In the genomic region with DNA sequence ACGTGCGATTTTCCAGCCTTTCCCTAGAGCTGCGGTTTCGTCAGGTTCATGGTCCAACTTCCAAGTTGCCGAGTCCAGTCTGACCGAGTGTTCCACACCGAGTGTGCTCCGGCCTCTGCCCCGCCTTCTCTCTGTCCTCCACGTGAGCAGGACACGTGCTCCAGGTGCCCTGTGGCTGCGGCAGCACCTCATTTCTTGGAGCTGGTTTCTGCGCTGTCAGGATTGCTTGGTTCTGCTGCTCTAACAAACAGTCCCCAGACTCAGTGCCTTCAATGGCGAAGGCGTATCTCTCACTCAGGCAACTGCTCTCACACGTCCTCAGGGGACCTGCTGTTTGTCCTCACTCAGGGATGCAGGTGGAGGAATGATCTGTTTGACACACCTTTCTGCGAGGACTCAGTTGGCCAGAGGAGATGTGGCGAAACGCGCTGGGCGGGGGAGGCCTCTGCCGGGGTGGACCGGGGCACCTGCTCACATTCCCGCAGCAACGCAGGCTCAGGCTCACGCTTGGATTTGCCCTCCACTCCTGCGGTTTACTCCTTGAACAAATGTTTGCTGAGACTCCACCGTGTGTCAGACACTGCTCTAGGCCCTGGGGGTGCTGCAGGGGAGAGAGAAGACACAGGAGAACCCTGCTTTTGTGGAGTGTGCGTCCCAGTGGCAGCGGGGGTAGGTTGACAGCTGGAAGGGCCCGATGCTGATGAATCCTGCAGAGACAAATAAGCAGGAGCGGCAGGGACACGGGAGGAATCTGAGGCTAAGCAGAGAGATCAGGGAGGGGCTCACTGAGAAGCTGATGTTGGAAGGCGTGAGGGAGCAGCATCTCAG, we compare ENCODE assay signal across 1 cellular context.
A peak's percentile ranks its signal among the peaks of the same experiment; 100 is the strongest.
TF ChIP-seq lines count a peak whose summit lies in the region.

No MANE protein-coding gene starts in this region.

TF ChIP-seq in HepG2, 621 proteins besides CTCF, POLR2A, EP300 and RAD21 (continued from another document and continues in another):
- TF ChIP-seq, protein P1, sequence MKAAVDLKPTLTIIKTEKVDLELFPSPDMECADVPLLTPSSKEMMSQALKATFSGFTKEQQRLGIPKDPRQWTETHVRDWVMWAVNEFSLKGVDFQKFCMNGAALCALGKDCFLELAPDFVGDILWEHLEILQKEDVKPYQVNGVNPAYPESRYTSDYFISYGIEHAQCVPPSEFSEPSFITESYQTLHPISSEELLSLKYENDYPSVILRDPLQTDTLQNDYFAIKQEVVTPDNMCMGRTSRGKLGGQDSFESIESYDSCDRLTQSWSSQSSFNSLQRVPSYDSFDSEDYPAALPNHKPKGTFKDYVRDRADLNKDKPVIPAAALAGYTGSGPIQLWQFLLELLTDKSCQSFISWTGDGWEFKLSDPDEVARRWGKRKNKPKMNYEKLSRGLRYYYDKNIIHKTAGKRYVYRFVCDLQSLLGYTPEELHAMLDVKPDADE (CRISPR knock-in tag; IDR thresholded peaks at IDR 0.05), result 0 out of 2 replicates have a peak, but pooled peaks have one; percentile 70
- TF ChIP-seq JUND (CRISPR knock-in tag; IDR thresholded peaks at IDR 0.05) (no peak), ZNF33A (CRISPR knock-in tag; IDR thresholded peaks at IDR 0.05; ENCODE audit: borderline replicate concordance) (no peak), NFE2L1 (CRISPR knock-in tag; IDR thresholded peaks at IDR 0.05; ENCODE audit: borderline replicate concordance) (0 out of 2 replicates have a peak, but pooled peaks have one; percentile 80), JUNB (CRISPR knock-in tag; IDR thresholded peaks at IDR 0.05; ENCODE audit: borderline replicate concordance) (peak; percentile 55; the same call in 1 of the 2 replicates), SATB2 (CRISPR knock-in tag; IDR thresholded peaks at IDR 0.05) (no peak), ETV5 (CRISPR knock-in tag; IDR thresholded peaks at IDR 0.05; ENCODE audit: borderline replicate concordance) (peak; percentile 37; the same call in 1 of the 2 replicates), HIVEP1 (CRISPR knock-in tag; IDR thresholded peaks at IDR 0.05) (peak; percentile 86; the same call in 1 of the 2 replicates), ARNTL (CRISPR knock-in tag; IDR thresholded peaks at IDR 0.05) (peak; percentile 100), IRX3 (CRISPR knock-in tag; IDR thresholded peaks at IDR 0.05; ENCODE audit: borderline replicate concordance, low read depth) (peak; percentile 91), ZNF12 (CRISPR knock-in tag; IDR thresholded peaks at IDR 0.05) (peak; percentile 100), ZNF780A (CRISPR knock-in tag; IDR thresholded peaks at IDR 0.05) (no peak), MIXL1 (CRISPR knock-in tag; IDR thresholded peaks at IDR 0.05) (peak; percentile 77; the same call in 1 of the 2 replicates), HNRNPH1 (optimal IDR thresholded peaks at IDR 0.05; ENCODE audit: low read depth, low read length) (no peak), ARID2 (CRISPR knock-in tag; IDR thresholded peaks at IDR 0.05; ENCODE audit: borderline replicate concordance) (peak; percentile 63; the same call in 1 of the 2 replicates), NFYB (CRISPR knock-in tag; IDR thresholded peaks at IDR 0.05) (peak; percentile 41), ZEB1 (IDR thresholded peaks at IDR 0.05; ENCODE audit: insufficient replicate concordance, low read depth) (peak; percentile 34), TMF1 (CRISPR knock-in tag; IDR thresholded peaks at IDR 0.05; ENCODE audit: low read depth) (peak; percentile 98), HOXA9 (CRISPR knock-in tag; IDR thresholded peaks at IDR 0.05; ENCODE audit: borderline replicate concordance) (0 out of 2 replicates have a peak, but pooled peaks have one; percentile 29), MEIS2 (CRISPR knock-in tag; IDR thresholded peaks at IDR 0.05) (peak; percentile 67; the same call in 1 of the 2 replicates), SPEN (CRISPR knock-in tag; IDR thresholded peaks at IDR 0.05; ENCODE audit: low read depth) (peak; percentile 59; the same call in 1 of the 2 replicates), JUN (CRISPR knock-in tag; IDR thresholded peaks at IDR 0.05) (0 out of 2 replicates have a peak, but pooled peaks have one; percentile 39), SP140L (CRISPR knock-in tag; IDR thresholded peaks at IDR 0.05; ENCODE audit: borderline replicate concordance) (no peak), ZNF790 (CRISPR knock-in tag; IDR thresholded peaks at IDR 0.05; ENCODE audit: borderline replicate concordance) (peak; percentile 54; the same call in 1 of the 2 replicates), TAF1 (CRISPR knock-in tag; IDR thresholded peaks at IDR 0.05) (no peak), ZNF563 (CRISPR knock-in tag; IDR thresholded peaks at IDR 0.05) (peak; percentile 93; the same call in 1 of the 2 replicates), ZBTB3 (CRISPR knock-in tag; IDR thresholded peaks at IDR 0.05; ENCODE audit: borderline replicate concordance, low read depth) (0 out of 2 replicates have a peak, but pooled peaks have one; percentile 65), ZNF614 (CRISPR knock-in tag; IDR thresholded peaks at IDR 0.05; ENCODE audit: borderline replicate concordance) (no peak), WIZ (CRISPR knock-in tag; IDR thresholded peaks at IDR 0.05) (no peak), GFI1 (CRISPR knock-in tag; IDR thresholded peaks at IDR 0.05; ENCODE audit: borderline replicate concordance) (peak; percentile 40; the same call in 1 of the 2 replicates), KDM2A (CRISPR knock-in tag; IDR thresholded peaks at IDR 0.05; ENCODE audit: borderline replicate concordance, low read depth) (peak; percentile 35; the same call in 1 of the 2 replicates), ZNF607 (CRISPR knock-in tag; IDR thresholded peaks at IDR 0.05; ENCODE audit: borderline replicate concordance) (peak; percentile 98), ZNF354B (CRISPR knock-in tag; IDR thresholded peaks at IDR 0.05) (peak; percentile 96; the same call in 1 of the 2 replicates)
- TF ChIP-seq, protein P2, sequence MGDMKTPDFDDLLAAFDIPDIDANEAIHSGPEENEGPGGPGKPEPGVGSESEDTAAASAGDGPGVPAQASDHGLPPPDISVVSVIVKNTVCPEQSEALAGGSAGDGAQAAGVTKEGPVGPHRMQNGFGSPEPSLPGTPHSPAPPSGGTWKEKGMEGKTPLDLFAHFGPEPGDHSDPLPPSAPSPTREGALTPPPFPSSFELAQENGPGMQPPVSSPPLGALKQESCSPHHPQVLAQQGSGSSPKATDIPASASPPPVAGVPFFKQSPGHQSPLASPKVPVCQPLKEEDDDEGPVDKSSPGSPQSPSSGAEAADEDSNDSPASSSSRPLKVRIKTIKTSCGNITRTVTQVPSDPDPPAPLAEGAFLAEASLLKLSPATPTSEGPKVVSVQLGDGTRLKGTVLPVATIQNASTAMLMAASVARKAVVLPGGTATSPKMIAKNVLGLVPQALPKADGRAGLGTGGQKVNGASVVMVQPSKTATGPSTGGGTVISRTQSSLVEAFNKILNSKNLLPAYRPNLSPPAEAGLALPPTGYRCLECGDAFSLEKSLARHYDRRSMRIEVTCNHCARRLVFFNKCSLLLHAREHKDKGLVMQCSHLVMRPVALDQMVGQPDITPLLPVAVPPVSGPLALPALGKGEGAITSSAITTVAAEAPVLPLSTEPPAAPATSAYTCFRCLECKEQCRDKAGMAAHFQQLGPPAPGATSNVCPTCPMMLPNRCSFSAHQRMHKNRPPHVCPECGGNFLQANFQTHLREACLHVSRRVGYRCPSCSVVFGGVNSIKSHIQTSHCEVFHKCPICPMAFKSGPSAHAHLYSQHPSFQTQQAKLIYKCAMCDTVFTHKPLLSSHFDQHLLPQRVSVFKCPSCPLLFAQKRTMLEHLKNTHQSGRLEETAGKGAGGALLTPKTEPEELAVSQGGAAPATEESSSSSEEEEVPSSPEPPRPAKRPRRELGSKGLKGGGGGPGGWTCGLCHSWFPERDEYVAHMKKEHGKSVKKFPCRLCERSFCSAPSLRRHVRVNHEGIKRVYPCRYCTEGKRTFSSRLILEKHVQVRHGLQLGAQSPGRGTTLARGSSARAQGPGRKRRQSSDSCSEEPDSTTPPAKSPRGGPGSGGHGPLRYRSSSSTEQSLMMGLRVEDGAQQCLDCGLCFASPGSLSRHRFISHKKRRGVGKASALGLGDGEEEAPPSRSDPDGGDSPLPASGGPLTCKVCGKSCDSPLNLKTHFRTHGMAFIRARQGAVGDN (CRISPR knock-in tag; IDR thresholded peaks at IDR 0.05), result peak; percentile 99
- TF ChIP-seq, protein P3, sequence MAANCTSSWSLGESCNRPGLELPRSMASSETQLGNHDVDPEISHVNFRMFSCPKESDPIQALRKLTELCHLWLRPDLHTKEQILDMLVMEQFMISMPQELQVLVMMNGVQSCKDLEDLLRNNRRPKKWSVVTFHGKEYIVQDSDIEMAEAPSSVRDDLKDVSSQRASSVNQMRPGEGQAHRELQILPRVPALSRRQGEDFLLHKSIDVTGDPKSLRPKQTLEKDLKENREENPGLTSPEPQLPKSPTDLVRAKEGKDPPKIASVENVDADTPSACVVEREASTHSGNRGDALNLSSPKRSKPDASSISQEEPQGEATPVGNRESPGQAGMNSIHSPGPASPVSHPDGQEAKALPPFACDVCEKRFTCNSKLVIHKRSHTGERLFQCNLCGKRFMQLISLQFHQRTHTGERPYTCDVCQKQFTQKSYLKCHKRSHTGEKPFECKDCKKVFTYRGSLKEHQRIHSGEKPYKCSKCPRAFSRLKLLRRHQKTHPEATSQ (CRISPR knock-in tag; IDR thresholded peaks at IDR 0.05; ENCODE audit: borderline replicate concordance), result peak; percentile 79; the same call in 1 of the 2 replicates
- TF ChIP-seq, protein P4, sequence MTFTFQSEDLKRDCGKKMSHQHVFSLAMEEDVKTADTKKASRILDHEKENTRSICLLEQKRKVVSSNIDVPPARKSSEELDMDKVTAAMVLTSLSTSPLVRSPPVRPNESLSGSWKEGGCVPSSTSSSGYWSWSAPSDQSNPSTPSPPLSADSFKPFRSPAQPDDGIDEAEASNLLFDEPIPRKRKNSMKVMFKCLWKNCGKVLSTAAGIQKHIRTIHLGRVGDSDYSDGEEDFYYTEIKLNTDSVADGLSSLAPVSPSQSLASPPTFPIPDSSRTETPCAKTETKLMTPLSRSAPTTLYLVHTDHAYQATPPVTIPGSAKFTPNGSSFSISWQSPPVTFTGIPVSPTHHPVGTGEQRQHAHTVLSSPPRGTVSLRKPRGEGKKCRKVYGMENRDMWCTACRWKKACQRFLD (CRISPR knock-in tag; IDR thresholded peaks at IDR 0.05; ENCODE audit: borderline replicate concordance), result peak; percentile 83; the same call in 1 of the 2 replicates
- TF ChIP-seq, protein P5, sequence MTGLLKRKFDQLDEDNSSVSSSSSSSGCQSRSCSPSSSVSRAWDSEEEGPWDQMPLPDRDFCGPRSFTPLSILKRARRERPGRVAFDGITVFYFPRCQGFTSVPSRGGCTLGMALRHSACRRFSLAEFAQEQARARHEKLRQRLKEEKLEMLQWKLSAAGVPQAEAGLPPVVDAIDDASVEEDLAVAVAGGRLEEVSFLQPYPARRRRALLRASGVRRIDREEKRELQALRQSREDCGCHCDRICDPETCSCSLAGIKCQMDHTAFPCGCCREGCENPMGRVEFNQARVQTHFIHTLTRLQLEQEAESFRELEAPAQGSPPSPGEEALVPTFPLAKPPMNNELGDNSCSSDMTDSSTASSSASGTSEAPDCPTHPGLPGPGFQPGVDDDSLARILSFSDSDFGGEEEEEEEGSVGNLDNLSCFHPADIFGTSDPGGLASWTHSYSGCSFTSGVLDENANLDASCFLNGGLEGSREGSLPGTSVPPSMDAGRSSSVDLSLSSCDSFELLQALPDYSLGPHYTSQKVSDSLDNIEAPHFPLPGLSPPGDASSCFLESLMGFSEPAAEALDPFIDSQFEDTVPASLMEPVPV (CRISPR knock-in tag; IDR thresholded peaks at IDR 0.05), result peak; percentile 99
- TF ChIP-seq, protein P6, sequence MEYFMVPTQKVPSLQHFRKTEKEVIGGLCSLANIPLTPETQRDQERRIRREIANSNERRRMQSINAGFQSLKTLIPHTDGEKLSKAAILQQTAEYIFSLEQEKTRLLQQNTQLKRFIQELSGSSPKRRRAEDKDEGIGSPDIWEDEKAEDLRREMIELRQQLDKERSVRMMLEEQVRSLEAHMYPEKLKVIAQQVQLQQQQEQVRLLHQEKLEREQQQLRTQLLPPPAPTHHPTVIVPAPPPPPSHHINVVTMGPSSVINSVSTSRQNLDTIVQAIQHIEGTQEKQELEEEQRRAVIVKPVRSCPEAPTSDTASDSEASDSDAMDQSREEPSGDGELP (IDR thresholded peaks at IDR 0.05; ENCODE audit: borderline replicate concordance, low read depth), result no peak
- TF ChIP-seq, protein P7, sequence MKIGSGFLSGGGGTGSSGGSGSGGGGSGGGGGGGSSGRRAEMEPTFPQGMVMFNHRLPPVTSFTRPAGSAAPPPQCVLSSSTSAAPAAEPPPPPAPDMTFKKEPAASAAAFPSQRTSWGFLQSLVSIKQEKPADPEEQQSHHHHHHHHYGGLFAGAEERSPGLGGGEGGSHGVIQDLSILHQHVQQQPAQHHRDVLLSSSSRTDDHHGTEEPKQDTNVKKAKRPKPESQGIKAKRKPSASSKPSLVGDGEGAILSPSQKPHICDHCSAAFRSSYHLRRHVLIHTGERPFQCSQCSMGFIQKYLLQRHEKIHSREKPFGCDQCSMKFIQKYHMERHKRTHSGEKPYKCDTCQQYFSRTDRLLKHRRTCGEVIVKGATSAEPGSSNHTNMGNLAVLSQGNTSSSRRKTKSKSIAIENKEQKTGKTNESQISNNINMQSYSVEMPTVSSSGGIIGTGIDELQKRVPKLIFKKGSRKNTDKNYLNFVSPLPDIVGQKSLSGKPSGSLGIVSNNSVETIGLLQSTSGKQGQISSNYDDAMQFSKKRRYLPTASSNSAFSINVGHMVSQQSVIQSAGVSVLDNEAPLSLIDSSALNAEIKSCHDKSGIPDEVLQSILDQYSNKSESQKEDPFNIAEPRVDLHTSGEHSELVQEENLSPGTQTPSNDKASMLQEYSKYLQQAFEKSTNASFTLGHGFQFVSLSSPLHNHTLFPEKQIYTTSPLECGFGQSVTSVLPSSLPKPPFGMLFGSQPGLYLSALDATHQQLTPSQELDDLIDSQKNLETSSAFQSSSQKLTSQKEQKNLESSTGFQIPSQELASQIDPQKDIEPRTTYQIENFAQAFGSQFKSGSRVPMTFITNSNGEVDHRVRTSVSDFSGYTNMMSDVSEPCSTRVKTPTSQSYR (CRISPR knock-in tag; IDR thresholded peaks at IDR 0.05; ENCODE audit: borderline replicate concordance), result peak; percentile 30; the same call in 1 of the 2 replicates
- TF ChIP-seq, protein P8, sequence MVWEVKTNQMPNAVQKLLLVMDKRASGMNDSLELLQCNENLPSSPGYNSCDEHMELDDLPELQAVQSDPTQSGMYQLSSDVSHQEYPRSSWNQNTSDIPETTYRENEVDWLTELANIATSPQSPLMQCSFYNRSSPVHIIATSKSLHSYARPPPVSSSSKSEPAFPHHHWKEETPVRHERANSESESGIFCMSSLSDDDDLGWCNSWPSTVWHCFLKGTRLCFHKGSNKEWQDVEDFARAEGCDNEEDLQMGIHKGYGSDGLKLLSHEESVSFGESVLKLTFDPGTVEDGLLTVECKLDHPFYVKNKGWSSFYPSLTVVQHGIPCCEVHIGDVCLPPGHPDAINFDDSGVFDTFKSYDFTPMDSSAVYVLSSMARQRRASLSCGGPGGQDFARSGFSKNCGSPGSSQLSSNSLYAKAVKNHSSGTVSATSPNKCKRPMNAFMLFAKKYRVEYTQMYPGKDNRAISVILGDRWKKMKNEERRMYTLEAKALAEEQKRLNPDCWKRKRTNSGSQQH (CRISPR knock-in tag; IDR thresholded peaks at IDR 0.05; ENCODE audit: low read depth), result peak; percentile 51; the same call in 1 of the 2 replicates
- TF ChIP-seq, protein P9, sequence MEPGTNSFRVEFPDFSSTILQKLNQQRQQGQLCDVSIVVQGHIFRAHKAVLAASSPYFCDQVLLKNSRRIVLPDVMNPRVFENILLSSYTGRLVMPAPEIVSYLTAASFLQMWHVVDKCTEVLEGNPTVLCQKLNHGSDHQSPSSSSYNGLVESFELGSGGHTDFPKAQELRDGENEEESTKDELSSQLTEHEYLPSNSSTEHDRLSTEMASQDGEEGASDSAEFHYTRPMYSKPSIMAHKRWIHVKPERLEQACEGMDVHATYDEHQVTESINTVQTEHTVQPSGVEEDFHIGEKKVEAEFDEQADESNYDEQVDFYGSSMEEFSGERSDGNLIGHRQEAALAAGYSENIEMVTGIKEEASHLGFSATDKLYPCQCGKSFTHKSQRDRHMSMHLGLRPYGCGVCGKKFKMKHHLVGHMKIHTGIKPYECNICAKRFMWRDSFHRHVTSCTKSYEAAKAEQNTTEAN (CRISPR knock-in tag; conservative IDR thresholded peaks at IDR 0.05), result peak; percentile 84; the same call in 1 of the 2 replicates
